ENCODE assay signal across 19 cellular contexts in the genomic region with DNA sequence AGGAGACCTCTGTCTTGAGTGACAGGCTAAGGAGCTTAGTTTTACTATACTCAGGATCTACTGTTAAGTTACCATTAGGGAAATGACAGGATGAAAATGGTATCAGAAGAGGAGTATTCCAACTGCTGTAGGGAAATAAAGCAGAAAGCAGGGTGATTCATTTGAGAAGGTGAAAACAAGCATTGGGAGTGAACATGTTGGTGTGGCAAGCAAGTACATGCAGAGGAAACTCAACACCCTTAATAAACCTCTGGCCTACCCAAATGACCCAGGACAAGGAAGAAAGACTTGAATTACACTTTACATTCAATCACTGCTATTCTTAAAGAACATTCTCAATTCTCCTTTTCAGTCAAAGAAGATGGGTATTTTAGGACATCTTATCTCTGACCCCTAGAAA. TPM values are rescaled to one million over a fixed set of nuclear protein-coding genes. Genes with fewer than 3 reads are reported as not detected.
DNase-seq lines count a peak whose midpoint lies in the region; ATAC-seq and TF ChIP-seq lines count a peak whose summit lies in the region.
"Had no signal": no experiment of that assay in that cellular context is flagged by ENCODE, and none has a peak within 500 bp of the region (broad histone marks: within the 10 kb centered on the region; RNA-seq: fewer than 3 reads in every experiment).

No MANE protein-coding gene starts in this region.

- H3K9me3 ChIP-seq in upper lobe of left lung, result no peaks in the 10 kb centered on the region

- no peak for TF ChIP-seq CTCF in upper lobe of left lung (IDR thresholded peaks at IDR 0.05)

- H3K27me3 Mint-ChIP-seq in activated naive CD4-positive, alpha-beta T cell treated with anti-CD3 and anti-CD28 coated beads, Interleukin-2, amount 50 U/mL, for 24 hours, result no peaks in the 10 kb centered on the region
- H3K27me3 Mint-ChIP-seq in activated naive CD8-positive, alpha-beta T cell treated with anti-CD3 and anti-CD28 coated beads, Interleukin-2, amount 50 U/mL, for 24 hours, result no peaks in the 10 kb centered on the region
- H3K27me3 Mint-ChIP-seq: CD8-positive, alpha-beta memory T cell had no signal

- peaks cover 53% of the 10 kb centered on the region for H3K36me3 Mint-ChIP-seq in activated naive CD4-positive, alpha-beta T cell treated with anti-CD3 and anti-CD28 coated beads, Interleukin-2, amount 50 U/mL, for 24 hours
- peaks cover 71% of the 10 kb centered on the region for H3K36me3 Mint-ChIP-seq in activated naive CD8-positive, alpha-beta T cell treated with anti-CD3 and anti-CD28 coated beads, Interleukin-2, amount 50 U/mL, for 24 hours (ENCODE audit: low read depth)

- peak overlapping the region; percentile 39 for H3K27ac Mint-ChIP-seq in activated naive CD4-positive, alpha-beta T cell treated with anti-CD3 and anti-CD28 coated beads, Interleukin-2, amount 50 U/mL, for 24 hours
- H3K27ac Mint-ChIP-seq in activated naive CD8-positive, alpha-beta T cell treated with anti-CD3 and anti-CD28 coated beads, Interleukin-2, amount 50 U/mL, for 24 hours, result peak overlapping the region; percentile 9

- no peak overlapping the region for H3K4me3 Mint-ChIP-seq in activated naive CD4-positive, alpha-beta T cell treated with anti-CD3 and anti-CD28 coated beads, Interleukin-2, amount 50 U/mL, for 24 hours
- H3K4me3 Mint-ChIP-seq in activated naive CD8-positive, alpha-beta T cell treated with anti-CD3 and anti-CD28 coated beads, Interleukin-2, amount 50 U/mL, for 24 hours, result no peak overlapping the region
- H3K4me3 Mint-ChIP-seq: CD8-positive, alpha-beta memory T cell had no signal

- no peaks in the 10 kb centered on the region for H3K4me1 ChIP-seq in upper lobe of left lung

- no peak overlapping the region for H3K4me3 ChIP-seq in upper lobe of left lung
- H3K4me3 ChIP-seq: BLaER1 had no signal

- TF ChIP-seq EP300 in upper lobe of left lung (IDR thresholded peaks at IDR 0.05), result no peak

- H3K9me3 Mint-ChIP-seq in activated naive CD4-positive, alpha-beta T cell treated with anti-CD3 and anti-CD28 coated beads, Interleukin-2, amount 50 U/mL, for 24 hours, result no peaks in the 10 kb centered on the region
- H3K9me3 Mint-ChIP-seq in activated naive CD8-positive, alpha-beta T cell treated with anti-CD3 and anti-CD28 coated beads, Interleukin-2, amount 50 U/mL, for 24 hours, result no peaks in the 10 kb centered on the region
- H3K9me3 Mint-ChIP-seq: CD8-positive, alpha-beta memory T cell had no signal

- no peak for DNase-seq in activated naive CD4-positive, alpha-beta T cell (lab: John Stamatoyannopoulos, UW)
- DNase-seq in activated naive CD8-positive, alpha-beta T cell treated with anti-CD3 and anti-CD28 coated beads, Interleukin-2, amount 50 U/mL, for 24 hours, result no peak
- DNase-seq in upper lobe of left lung (no peak), NCI-H82 treated with DMSO at 0.1 percent for 48 hours (lab: John Stamatoyannopoulos, UW; ENCODE audit: unreplicated experiment) (no peak), LoVo (ENCODE audit: low spot score) (no peak)
- DNase-seq: CD8-positive, alpha-beta memory T cell; DMS79 treated with DMSO at 0.1 percent for 48 hours; H7; MM.1S; NCI-H1105; NCI-H187; NCI-H345; NCI-H526 treated with DMSO at 0.1 percent for 48 hours had no signal

- H3K36me3 ChIP-seq in upper lobe of left lung, result peaks cover 17 to 75% (median 32%) of the 10 kb centered on the region in 4 donors

- TF ChIP-seq POLR2A in upper lobe of left lung (IDR thresholded peaks at IDR 0.05), result no peak

- ATAC-seq in activated naive CD8-positive, alpha-beta T cell treated with anti-CD3 and anti-CD28 coated beads, Interleukin-2, amount 50 U/mL, for 24 hours, result no peak
- ATAC-seq in esophagus mucosa (peak; percentile 88), upper lobe of left lung (ENCODE audit: low FRiP score in 2 of 2) (no peak), GM19328 (IDR thresholded peaks at IDR 0.05; ENCODE audit: unreplicated experiment) (no peak)
- ATAC-seq: HepG2 had no signal

- H3K27ac ChIP-seq in upper lobe of left lung, result no peak overlapping the region
- H3K27ac ChIP-seq: BLaER1, KMS-11 had no signal

- peaks cover 33% of the 10 kb centered on the region for H3K4me1 Mint-ChIP-seq in activated naive CD4-positive, alpha-beta T cell treated with anti-CD3 and anti-CD28 coated beads, Interleukin-2, amount 50 U/mL, for 24 hours
- H3K4me1 Mint-ChIP-seq in activated naive CD8-positive, alpha-beta T cell treated with anti-CD3 and anti-CD28 coated beads, Interleukin-2, amount 50 U/mL, for 24 hours, result peaks cover 22% of the 10 kb centered on the region

- no peaks in the 10 kb centered on the region for H3K27me3 ChIP-seq in upper lobe of left lung
- H3K27me3 ChIP-seq: BLaER1 had no signal

RNA-seq across cellular contexts. Expression of gene ERLIN1, which starts 28.7 kb away (rescaled TPM):
- 29.5 TPM for total RNA-seq in esophagus mucosa
- total RNA-seq in upper lobe of left lung, result 10 to 100 TPM in 5 of 6 donors, 1 to 10 TPM in 1; 9.4 to 40.7 (median 24.4) TPM
